16 cellular contexts compared by ENCODE assay signal in the genomic region with DNA sequence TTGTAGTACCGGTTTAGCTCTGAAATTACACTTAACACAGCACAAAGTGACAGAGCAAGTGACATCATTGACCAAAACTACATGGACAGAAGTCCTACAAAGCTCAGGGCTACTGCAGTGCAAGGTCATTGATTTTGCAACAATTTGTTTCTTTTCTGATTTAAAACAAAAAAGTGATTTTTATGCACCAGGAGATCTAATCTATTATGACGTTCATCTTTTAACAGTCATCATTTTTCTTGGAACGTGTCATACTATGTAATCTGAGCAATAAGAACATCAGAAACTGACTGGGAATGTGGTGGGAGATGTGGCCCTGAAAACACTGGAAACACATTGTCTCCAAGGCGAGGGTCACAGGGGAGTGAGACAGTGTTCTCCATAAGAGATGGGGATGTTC.
"Had no signal": no experiment of that assay in that cellular context is flagged by ENCODE, and none has a peak within 500 bp of the region (broad histone marks: within the 10 kb centered on the region; RNA-seq: fewer than 3 reads in every experiment).

No MANE protein-coding gene starts in this region.

- ATAC-seq: esophagus mucosa; gastroesophageal sphincter; left ventricle myocardium superior; stimulated activated naive CD8-positive, alpha-beta T cell treated with anti-CD3 and anti-CD28 coated beads, Interleukin-15, amount 100 ng/mL, for 72 hours had no signal

- H3K9me3 ChIP-seq: breast epithelium, gastroesophageal sphincter, thyroid gland had no signal

- H3K27me3 Mint-ChIP-seq: stimulated activated naive CD8-positive, alpha-beta T cell treated with anti-CD3 and anti-CD28 coated beads, Interleukin-15, amount 100 ng/mL, for 72 hours had no signal

- H3K4me3 Mint-ChIP-seq: activated CD4-positive, alpha-beta T cell treated with anti-CD3 and anti-CD28 coated beads, Interleukin-2, amount 10 ng/mL, durations not matched to agents 7 days and 5 days; activated naive CD4-positive, alpha-beta T cell treated with anti-CD3 and anti-CD28 coated beads for 36 hours; nephron progenitor cell; stimulated activated naive CD8-positive, alpha-beta T cell treated with anti-CD3 and anti-CD28 coated beads, Interleukin-15, amount 100 ng/mL, for 72 hours had no signal

- H3K4me1 ChIP-seq: breast epithelium, thyroid gland had no signal

- H3K27ac Mint-ChIP-seq: activated CD4-positive, alpha-beta T cell treated with anti-CD3 and anti-CD28 coated beads, Interleukin-2, amount 10 ng/mL, durations not matched to agents 7 days and 5 days; activated naive CD4-positive, alpha-beta T cell treated with anti-CD3 and anti-CD28 coated beads for 36 hours; nephron progenitor cell; stimulated activated naive CD8-positive, alpha-beta T cell treated with anti-CD3 and anti-CD28 coated beads, Interleukin-15, amount 100 ng/mL, for 72 hours had no signal

- H3K9me3 Mint-ChIP-seq: activated CD4-positive, alpha-beta T cell treated with anti-CD3 and anti-CD28 coated beads, Interleukin-2, amount 10 ng/mL, durations not matched to agents 7 days and 5 days; activated naive CD4-positive, alpha-beta T cell treated with anti-CD3 and anti-CD28 coated beads for 36 hours; nephron progenitor cell; stimulated activated naive CD8-positive, alpha-beta T cell treated with anti-CD3 and anti-CD28 coated beads, Interleukin-15, amount 100 ng/mL, for 72 hours had no signal

- H3K4me3 ChIP-seq: breast epithelium, dorsolateral prefrontal cortex, gastroesophageal sphincter, thyroid gland had no signal

- H3K27ac ChIP-seq: breast epithelium, gastroesophageal sphincter, thyroid gland had no signal

- H3K36me3 ChIP-seq: breast epithelium, gastroesophageal sphincter, thyroid gland had no signal

- DNase-seq: activated CD4-positive, alpha-beta T cell treated with anti-CD3 and anti-CD28 coated beads, Interleukin-2, amount 10 ng/mL, durations not matched to agents 7 days and 5 days; activated CD4-positive, CD25-positive, alpha-beta regulatory T cell; activated CD8-positive, alpha-beta memory T cell treated with anti-CD3 and anti-CD28 coated beads for 24 hours; activated naive CD4-positive, alpha-beta T cell treated with anti-CD3 and anti-CD28 coated beads for 36 hours; amygdala; dorsolateral prefrontal cortex; kidney; left ventricle myocardium superior; mesenchymal stem cell; nephron progenitor cell; stimulated activated CD4-positive, alpha-beta T cell treated with anti-CD3 and anti-CD28 coated beads, Interleukin-4, amount 100 ng/mL, for 24 hours; stimulated activated naive CD8-positive, alpha-beta T cell treated with anti-CD3 and anti-CD28 coated beads, Interleukin-15, amount 100 ng/mL, for 72 hours; thyroid gland had no signal

- H3K27me3 ChIP-seq: breast epithelium, dorsolateral prefrontal cortex, gastroesophageal sphincter, thyroid gland had no signal

- H3K4me1 Mint-ChIP-seq: stimulated activated naive CD8-positive, alpha-beta T cell treated with anti-CD3 and anti-CD28 coated beads, Interleukin-15, amount 100 ng/mL, for 72 hours had no signal
